24 cellular contexts compared by ENCODE assay signal in the genomic region with DNA sequence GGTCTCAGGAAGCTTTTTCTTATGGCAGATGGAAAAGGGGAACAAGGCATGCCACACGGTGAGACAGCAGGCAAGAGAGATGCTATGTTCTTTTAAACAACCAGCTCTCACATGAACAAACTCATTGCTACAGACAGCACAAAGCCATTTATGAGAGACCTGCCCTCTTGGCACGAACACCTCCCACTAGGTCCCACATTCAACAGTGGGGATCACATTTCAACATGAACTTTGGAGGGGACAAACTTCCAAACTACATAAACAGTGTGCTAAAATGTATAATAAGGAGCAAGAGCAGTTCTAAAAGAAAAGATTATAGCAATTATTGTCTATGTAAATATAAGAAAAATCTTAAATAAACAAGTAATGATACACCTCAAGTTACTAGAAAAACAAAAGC.
"Had no signal": no experiment of that assay in that cellular context is flagged by ENCODE, and none has a peak within 500 bp of the region (broad histone marks: within the 10 kb centered on the region; RNA-seq: fewer than 3 reads in every experiment).

No MANE protein-coding gene starts in this region.

- H3K4me1 ChIP-seq: Peyer's patch, SJCRH30 had no signal

- H3K9me3 ChIP-seq: MG63, Peyer's patch, SJCRH30, SK-N-SH had no signal

- H3K4me3 ChIP-seq: MG63, Peyer's patch, SJCRH30 had no signal

- DNase-seq: activated CD4-positive, alpha-beta T cell treated with anti-CD3 and anti-CD28 coated beads for 36 hours; activated CD8-positive, alpha-beta memory T cell treated with anti-CD3 and anti-CD28 coated beads, Interleukin-2, amount 50 U/mL, for 4 hours; activated CD8-positive, alpha-beta T cell treated with anti-CD3 and anti-CD28 coated beads for 36 hours; activated gamma-delta T cell treated with Interleukin-2 at 50 U/mL for 16 hours; activated naive CD4-positive, alpha-beta T cell treated with anti-CD3 and anti-CD28 coated beads, Interleukin-2, amount 10 ng/mL, durations not matched to agents 7 days and 5 days; activated naive CD8-positive, alpha-beta T cell treated with anti-CD3 and anti-CD28 coated beads for 36 hours; activated T-cell treated with anti-CD3 and anti-CD28 coated beads, Interleukin-2, amount 50 U/mL, for 72 hours; MG63; NCI-H1105; NCI-H1436; NCI-H1694 treated with DMSO at 0.1 percent for 48 hours; NCI-H2029 treated with DMSO at 0.1 percent for 48 hours; NCI-H510A treated with DMSO at 0.1 percent for 48 hours; OCI-M1; Peyer's patch; Right ventricle myocardium superior; SK-N-SH; T-helper 1 cell; WERI-Rb-1 had no signal

- ATAC-seq: activated CD4-positive, alpha-beta T cell treated with anti-CD3 and anti-CD28 coated beads for 36 hours; activated CD8-positive, alpha-beta T cell treated with anti-CD3 and anti-CD28 coated beads for 36 hours; activated T-cell treated with anti-CD3 and anti-CD28 coated beads, Interleukin-2, amount 50 U/mL, for 72 hours had no signal

- H3K4me3 Mint-ChIP-seq: activated CD4-positive, alpha-beta T cell treated with anti-CD3 and anti-CD28 coated beads for 36 hours; activated CD8-positive, alpha-beta T cell treated with anti-CD3 and anti-CD28 coated beads for 36 hours; activated naive CD4-positive, alpha-beta T cell treated with anti-CD3 and anti-CD28 coated beads, Interleukin-2, amount 10 ng/mL, durations not matched to agents 7 days and 5 days; activated naive CD8-positive, alpha-beta T cell treated with anti-CD3 and anti-CD28 coated beads for 36 hours; activated T-cell treated with anti-CD3 and anti-CD28 coated beads, Interleukin-2, amount 50 U/mL, for 72 hours; IgD-negative memory B cell had no signal

- H3K4me1 Mint-ChIP-seq: activated CD4-positive, alpha-beta T cell treated with anti-CD3 and anti-CD28 coated beads for 36 hours; activated naive CD4-positive, alpha-beta T cell treated with anti-CD3 and anti-CD28 coated beads, Interleukin-2, amount 10 ng/mL, durations not matched to agents 7 days and 5 days; activated naive CD8-positive, alpha-beta T cell treated with anti-CD3 and anti-CD28 coated beads for 36 hours; IgD-negative memory B cell had no signal

- H3K27me3 ChIP-seq: MG63, Peyer's patch, SJCRH30 had no signal

- H3K36me3 ChIP-seq: MG63, Peyer's patch, SJCRH30, WERI-Rb-1 had no signal

- H3K27me3 Mint-ChIP-seq: activated CD4-positive, alpha-beta T cell treated with anti-CD3 and anti-CD28 coated beads for 36 hours; activated CD8-positive, alpha-beta T cell treated with anti-CD3 and anti-CD28 coated beads for 36 hours; activated naive CD4-positive, alpha-beta T cell treated with anti-CD3 and anti-CD28 coated beads, Interleukin-2, amount 10 ng/mL, durations not matched to agents 7 days and 5 days; activated naive CD8-positive, alpha-beta T cell treated with anti-CD3 and anti-CD28 coated beads for 36 hours; IgD-negative memory B cell had no signal

- H3K4me2 ChIP-seq: KMS-11, SK-N-SH had no signal

- H3K9ac ChIP-seq: KMS-11, SK-N-SH had no signal

- H3K27ac Mint-ChIP-seq: activated CD4-positive, alpha-beta T cell treated with anti-CD3 and anti-CD28 coated beads for 36 hours; activated CD8-positive, alpha-beta T cell treated with anti-CD3 and anti-CD28 coated beads for 36 hours; activated naive CD4-positive, alpha-beta T cell treated with anti-CD3 and anti-CD28 coated beads, Interleukin-2, amount 10 ng/mL, durations not matched to agents 7 days and 5 days; activated naive CD8-positive, alpha-beta T cell treated with anti-CD3 and anti-CD28 coated beads for 36 hours; activated T-helper 2 cell treated with anti-CD3 and anti-CD28 coated beads, Interferon-gamma antibody, Interleukin-2, Interleukin-4, amounts not matched to agents 10 μg/mL and 5 μg/mL and 100 μg/mL, durations not matched to agents 14 hours and 24 hours and 36 hours; IgD-negative memory B cell had no signal

- H3K36me3 Mint-ChIP-seq: activated naive CD4-positive, alpha-beta T cell treated with anti-CD3 and anti-CD28 coated beads, Interleukin-2, amount 10 ng/mL, durations not matched to agents 7 days and 5 days; activated naive CD8-positive, alpha-beta T cell treated with anti-CD3 and anti-CD28 coated beads for 36 hours; IgD-negative memory B cell had no signal

- H3K9me3 Mint-ChIP-seq: activated CD8-positive, alpha-beta T cell treated with anti-CD3 and anti-CD28 coated beads for 36 hours; activated naive CD4-positive, alpha-beta T cell treated with anti-CD3 and anti-CD28 coated beads, Interleukin-2, amount 10 ng/mL, durations not matched to agents 7 days and 5 days; activated naive CD8-positive, alpha-beta T cell treated with anti-CD3 and anti-CD28 coated beads for 36 hours had no signal

- H3K27ac ChIP-seq: KMS-11, Peyer's patch, RWPE1, SJCRH30, WERI-Rb-1 had no signal
